ENCODE assay signal across 11 cellular contexts in the genomic region with DNA sequence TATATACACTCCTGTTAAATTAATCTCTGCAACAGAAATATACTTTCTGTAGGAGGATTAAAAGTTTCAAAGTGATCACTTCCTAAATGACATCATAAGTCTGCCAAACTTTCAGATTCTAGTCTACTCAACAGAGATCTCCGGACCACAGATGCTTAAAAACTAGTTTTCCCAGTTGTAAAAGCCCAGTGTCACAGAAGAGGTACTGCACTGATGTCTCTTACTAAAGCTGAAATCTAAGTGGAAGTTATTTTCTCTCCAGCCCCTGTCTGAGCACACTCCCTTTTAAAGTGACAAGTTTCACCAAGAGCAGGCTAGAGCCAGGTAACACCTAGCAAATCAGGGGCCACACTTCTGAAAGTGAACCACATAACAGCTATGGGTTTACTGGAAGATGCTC.
DNase-seq lines count a peak whose midpoint lies in the region; ATAC-seq and TF ChIP-seq lines count a peak whose summit lies in the region.
"Had no signal": no experiment of that assay in that cellular context is flagged by ENCODE, and none has a peak within 500 bp of the region (broad histone marks: within the 10 kb centered on the region; RNA-seq: fewer than 3 reads in every experiment).

No MANE protein-coding gene starts in this region.

- peaks cover 11% of the 10 kb centered on the region for H3K9me3 ChIP-seq in PC-9 (ENCODE audit: insufficient read depth, low read depth)

- BruUV-seq in PC-9 (replicated peaks; lab: Mats Ljungman, UMichigan): no TSS peak

- H3F3A ChIP-seq in PC-9 (ENCODE audit: insufficient read depth, low read depth): peaks cover 59% of the 10 kb centered on the region

- H3K4me1 ChIP-seq in PC-9 (replicated peaks; ENCODE audit: insufficient read depth): peaks cover 72% of the 10 kb centered on the region

- H3K4me3 ChIP-seq in PC-9 (no peak overlapping the region; the same call in 1 of the 2 replicates), fibroblast of the aortic adventitia (ENCODE audit: low read depth, low read length) (no peak overlapping the region)
- H3K4me3 ChIP-seq: coronary artery had no signal

- H3K4me2 ChIP-seq in PC-9: peak overlapping the region; percentile 62

- peaks cover 7% of the 10 kb centered on the region; the same call in 1 of the 2 replicates for H3K36me3 ChIP-seq in PC-9 (ENCODE audit: low read depth)

- POLR2A ChIA-PET in PC-9 (lab: Charles Lee; ENCODE audit: unreplicated experiment): interaction anchor here (0.5 to 1.5 kb wide), 3 partner anchors 24 to 582 kb away, joined by 4 to 7 read pairs (median 6); no protein-coding TSS in a partner anchor

- intact Hi-C loops in PC-9 (cut with micrococcal nuclease; ENCODE audit: unreplicated experiment) (loop anchor here (2.0 to 10.0 kb wide), 3 partner anchors 15 to 601 kb away; a partner anchor contains a TSS), sciatic nerve (cut with DNase I) (no loop called here)

- no peak for TF ChIP-seq CTCF in PC-9 (conservative IDR thresholded peaks at IDR 0.05)
- peak; percentile 11 for TF ChIP-seq CTCF in fibroblast of the aortic adventitia (IDR thresholded peaks at IDR 0.05; ENCODE audit: insufficient read depth, low read length)

- no peaks in the 10 kb centered on the region; the same call in 1 of the 2 replicates for H4K20me1 ChIP-seq in PC-9 (ENCODE audit: insufficient read depth)

- peak overlapping the region; percentile 85 for H3K27ac ChIP-seq in PC-9

- peak; percentile 44 for ATAC-seq in GM18517 (IDR thresholded peaks at IDR 0.05; ENCODE audit: unreplicated experiment)
- peak; percentile 13 for ATAC-seq in sciatic nerve
- no peak for ATAC-seq in GM18858 (IDR thresholded peaks at IDR 0.05; ENCODE audit: unreplicated experiment)

- peaks cover 77% of the 10 kb centered on the region for H3K79me2 ChIP-seq in PC-9 (ENCODE audit: low read depth)

- H3K27me3 ChIP-seq in PC-9 (ENCODE audit: insufficient read depth, low read depth): no peaks in the 10 kb centered on the region

- peak in 1 of 2 experiments; percentile 61 for DNase-seq in PC-9
- no peak for DNase-seq in fibroblast of the aortic adventitia (ENCODE audit: low read depth)
- DNase-seq in sciatic nerve (ENCODE audit: low spot score): no peak
- DNase-seq in NCI-H526 (lab: John Stamatoyannopoulos, UW): no peak
- no peak for DNase-seq in HK-2 (ENCODE audit: unreplicated experiment)
- DNase-seq in UCSD-AML1 (lab: John Stamatoyannopoulos, UW; ENCODE audit: unreplicated experiment): no peak
- DNase-seq: Karpas-422, SIG-M5 had no signal

- H2AFZ ChIP-seq in PC-9: no peak overlapping the region

- no peaks in the 10 kb centered on the region for H3K9me2 ChIP-seq in PC-9 (ENCODE audit: insufficient read depth)

- CTCF ChIA-PET in PC-9 (lab: Charles Lee): interaction anchor here (0.6 to 1.1 kb wide), 2 partner anchors 89 to 137 kb away, joined by 3 read pairs; no protein-coding TSS in a partner anchor
